In the genomic region with DNA sequence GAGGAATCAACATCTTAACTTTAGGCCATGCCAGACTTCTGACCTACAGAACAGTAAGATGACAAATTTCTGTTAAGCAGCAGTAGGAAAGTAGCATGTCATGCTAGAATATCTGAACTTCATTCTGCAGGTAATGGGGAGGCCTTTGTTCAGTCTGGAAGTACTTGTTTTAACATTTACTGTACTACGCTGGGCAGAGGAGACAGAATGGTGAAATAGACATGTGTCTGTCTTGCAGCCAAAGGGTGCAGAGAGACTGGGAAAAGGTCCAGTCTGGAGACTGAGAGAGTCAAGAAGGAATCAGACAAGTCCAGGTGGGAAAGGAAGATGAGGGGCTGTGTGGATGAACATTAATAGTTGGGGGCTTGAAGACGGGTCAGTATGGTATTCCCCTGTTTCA, we compare ENCODE assay signal across 16 cellular contexts. TPM values are rescaled to one million over a fixed set of nuclear protein-coding genes. Genes with fewer than 3 reads are reported as not detected.
A peak's percentile ranks its signal among the peaks of the same experiment; 100 is the strongest.
DNase-seq lines count a peak whose midpoint lies in the region; ATAC-seq and TF ChIP-seq lines count a peak whose summit lies in the region.
"Had no signal": no experiment of that assay in that cellular context is flagged by ENCODE, and none has a peak within 500 bp of the region (broad histone marks: within the 10 kb centered on the region; RNA-seq: fewer than 3 reads in every experiment).

No MANE protein-coding gene starts in this region.

- no peak for TF ChIP-seq CTCF in activated B cell treated with CpG ODN at 0.5 μM for 24 hours (IDR thresholded peaks at IDR 0.05)
- TF ChIP-seq CTCF in nephron progenitor cell (IDR thresholded peaks at IDR 0.05): no peak
- no peak for TF ChIP-seq CTCF in adrenal gland (IDR thresholded peaks at IDR 0.05)

- WGBS in adrenal gland, 4 donors: 90 to 98% (median 96%) methylated on average over 2 of the region's 2 CpGs

- no peak for ATAC-seq in activated CD4-positive, alpha-beta T cell treated with anti-CD3 and anti-CD28 coated beads for 36 hours
- ATAC-seq in GM21737 (IDR thresholded peaks at IDR 0.05; ENCODE audit: unreplicated experiment): peak; percentile 18
- ATAC-seq in activated B cell treated with CpG ODN at 0.5 μM for 24 hours (ENCODE audit: low read depth): no peak
- ATAC-seq: activated T-cell treated with anti-CD3 and anti-CD28 coated beads, Interleukin-2, amount 50 U/mL, for 4 hours had no signal

- H3K9me3 ChIP-seq in adrenal gland (replicated peaks in 1 of 3): no peaks in the 10 kb centered on the region
- H3K9me3 ChIP-seq: Caco-2 had no signal

- no peak for DNase-seq in activated CD4-positive, alpha-beta T cell treated with anti-CD3 and anti-CD28 coated beads for 36 hours
- DNase-seq in activated CD4-positive, alpha-beta T cell treated with anti-CD3 and anti-CD28 coated beads for 48 hours: no peak
- DNase-seq in activated B cell treated with CpG ODN at 0.5 μM for 24 hours (no peak), nephron progenitor cell (no peak), adrenal gland (no peak)
- no peak for DNase-seq in activated CD4-positive, alpha-beta memory T cell treated with anti-CD3 and anti-CD28 coated beads for 36 hours
- DNase-seq in effector CD4-positive, alpha-beta T cell: no peak
- DNase-seq: activated CD4-positive, CD25-positive, alpha-beta regulatory T cell; activated T-cell treated with anti-CD3 and anti-CD28 coated beads, Interleukin-2, amount 50 U/mL, for 4 hours; Caco-2; dorsolateral prefrontal cortex; KBM-7; NCI-H1105 treated with DMSO at 0.1 percent for 48 hours; NCI-H226 had no signal

- H3K27me3 Mint-ChIP-seq in activated CD4-positive, alpha-beta T cell treated with anti-CD3 and anti-CD28 coated beads for 36 hours: no peaks in the 10 kb centered on the region
- no peaks in the 10 kb centered on the region for H3K27me3 Mint-ChIP-seq in activated B cell treated with CpG ODN at 0.5 μM for 24 hours
- no peaks in the 10 kb centered on the region for H3K27me3 Mint-ChIP-seq in nephron progenitor cell (ENCODE audit: low read depth, poor library complexity)
- no peaks in the 10 kb centered on the region for H3K27me3 Mint-ChIP-seq in activated CD4-positive, alpha-beta memory T cell treated with anti-CD3 and anti-CD28 coated beads for 36 hours
- H3K27me3 Mint-ChIP-seq: stimulated activated naive CD8-positive, alpha-beta T cell treated with anti-CD3 and anti-CD28 coated beads, Interleukin-15, Interleukin-2, amounts not matched to agents 100 ng/mL and 50 ng/mL, for 24 hours had no signal

- H3K27ac Mint-ChIP-seq in activated CD4-positive, alpha-beta T cell treated with anti-CD3 and anti-CD28 coated beads for 36 hours: peak overlapping the region; percentile 17
- H3K27ac Mint-ChIP-seq in activated B cell treated with CpG ODN at 0.5 μM for 24 hours (peak overlapping the region; percentile 60), nephron progenitor cell (peak overlapping the region; percentile 40)
- H3K27ac Mint-ChIP-seq in activated CD4-positive, alpha-beta memory T cell treated with anti-CD3 and anti-CD28 coated beads for 36 hours: no peak overlapping the region

- CTCF ChIA-PET in activated CD4-positive, alpha-beta T cell treated with anti-CD3 and anti-CD28 coated beads for 36 hours (lab: Charles Lee): no interaction called here
- CTCF ChIA-PET in activated B cell treated with CpG ODN at 0.5 μM for 24 hours (lab: Charles Lee): no interaction called here
- CTCF ChIA-PET in activated CD4-positive, alpha-beta memory T cell treated with anti-CD3 and anti-CD28 coated beads for 36 hours (lab: Charles Lee): no interaction called here

- H3K27ac ChIP-seq in adrenal gland: no peak overlapping the region

- intact Hi-C loops in activated CD4-positive, alpha-beta T cell treated with anti-CD3 and anti-CD28 coated beads for 36 hours (cut with DNase I, micrococcal nuclease): no loop called here
- intact Hi-C loops in activated B cell treated with CpG ODN at 0.5 μM for 24 hours (cut with micrococcal nuclease): loop anchor here (1.0 kb wide), 1 partner anchor 19 kb away; no protein-coding TSS in a partner anchor
- intact Hi-C loops in activated CD4-positive, alpha-beta memory T cell treated with anti-CD3 and anti-CD28 coated beads for 36 hours (cut with micrococcal nuclease): loop anchor here (5.0 kb wide), 1 partner anchor 68 kb away; no protein-coding TSS in a partner anchor
- intact Hi-C loops in adrenal gland (cut with DNase I): loop anchor here in 1 of 2 donors (10.0 kb wide), 1 partner anchor 66 kb away; no protein-coding TSS in a partner anchor

- H3K4me1 Mint-ChIP-seq in activated CD4-positive, alpha-beta T cell treated with anti-CD3 and anti-CD28 coated beads for 36 hours: peaks cover 19% of the 10 kb centered on the region
- H3K4me1 Mint-ChIP-seq in activated B cell treated with CpG ODN at 0.5 μM for 24 hours (peaks cover 19% of the 10 kb centered on the region), nephron progenitor cell (no peaks in the 10 kb centered on the region)
- H3K4me1 Mint-ChIP-seq in activated CD4-positive, alpha-beta memory T cell treated with anti-CD3 and anti-CD28 coated beads for 36 hours (ENCODE audit: low read depth): peaks cover 9% of the 10 kb centered on the region

- H3K27me3 ChIP-seq in adrenal gland: no peaks in the 10 kb centered on the region
- H3K27me3 ChIP-seq: dorsolateral prefrontal cortex had no signal

- H3K36me3 Mint-ChIP-seq in activated CD4-positive, alpha-beta T cell treated with anti-CD3 and anti-CD28 coated beads for 36 hours (ENCODE audit: low read depth): peaks cover 51% of the 10 kb centered on the region
- H3K36me3 Mint-ChIP-seq in activated B cell treated with CpG ODN at 0.5 μM for 24 hours (ENCODE audit: low read depth) (peaks cover 55% of the 10 kb centered on the region), nephron progenitor cell (ENCODE audit: low read depth) (peaks cover 90% of the 10 kb centered on the region)
- peaks cover 41% of the 10 kb centered on the region for H3K36me3 Mint-ChIP-seq in activated CD4-positive, alpha-beta memory T cell treated with anti-CD3 and anti-CD28 coated beads for 36 hours

- TF ChIP-seq POLR2A in adrenal gland (IDR thresholded peaks at IDR 0.05): no peak

- POLR2A ChIA-PET in activated CD4-positive, alpha-beta T cell treated with anti-CD3 and anti-CD28 coated beads for 36 hours (lab: Charles Lee): no interaction called here
- POLR2A ChIA-PET in activated B cell treated with CpG ODN at 0.5 μM for 24 hours (lab: Charles Lee): interaction anchor here (0.7 to 1.4 kb wide), 4 partner anchors 18 to 58 kb away, joined by 3 to 7 read pairs (median 4); no protein-coding TSS in a partner anchor
- POLR2A ChIA-PET in activated CD4-positive, alpha-beta memory T cell treated with anti-CD3 and anti-CD28 coated beads for 36 hours (lab: Charles Lee): no interaction called here

- H3K4me1 ChIP-seq in adrenal gland (replicated peaks in 1 of 2): no peaks in the 10 kb centered on the region
- H3K4me1 ChIP-seq: Caco-2 had no signal

- H3K36me3 ChIP-seq in adrenal gland (replicated peaks in 1 of 2): peaks cover 0 to 13% of the 10 kb centered on the region in 2 donors

- no peak overlapping the region for H3K4me3 Mint-ChIP-seq in activated CD4-positive, alpha-beta T cell treated with anti-CD3 and anti-CD28 coated beads for 36 hours
- H3K4me3 Mint-ChIP-seq in activated B cell treated with CpG ODN at 0.5 μM for 24 hours (no peak overlapping the region), nephron progenitor cell (no peak overlapping the region)
- no peak overlapping the region for H3K4me3 Mint-ChIP-seq in activated CD4-positive, alpha-beta memory T cell treated with anti-CD3 and anti-CD28 coated beads for 36 hours
- H3K4me3 Mint-ChIP-seq: activated T-cell treated with anti-CD3 and anti-CD28 coated beads, Interleukin-2, amount 50 U/mL, for 4 hours; stimulated activated naive CD8-positive, alpha-beta T cell treated with anti-CD3 and anti-CD28 coated beads, Interleukin-15, Interleukin-2, amounts not matched to agents 100 ng/mL and 50 ng/mL, for 24 hours had no signal

- no peak overlapping the region for H3K4me3 ChIP-seq in adrenal gland
- H3K4me3 ChIP-seq: dorsolateral prefrontal cortex had no signal

- peaks cover 3% of the 10 kb centered on the region for H3K9me3 Mint-ChIP-seq in activated CD4-positive, alpha-beta T cell treated with anti-CD3 and anti-CD28 coated beads for 36 hours (ENCODE audit: low read depth)
- H3K9me3 Mint-ChIP-seq in activated B cell treated with CpG ODN at 0.5 μM for 24 hours (no peaks in the 10 kb centered on the region), nephron progenitor cell (peaks cover 10% of the 10 kb centered on the region)
- no peaks in the 10 kb centered on the region for H3K9me3 Mint-ChIP-seq in activated CD4-positive, alpha-beta memory T cell treated with anti-CD3 and anti-CD28 coated beads for 36 hours
- H3K9me3 Mint-ChIP-seq: activated T-cell treated with anti-CD3 and anti-CD28 coated beads, Interleukin-2, amount 50 U/mL, for 4 hours; stimulated activated naive CD8-positive, alpha-beta T cell treated with anti-CD3 and anti-CD28 coated beads, Interleukin-15, Interleukin-2, amounts not matched to agents 100 ng/mL and 50 ng/mL, for 24 hours had no signal

RNA-seq across cellular contexts. Expression of a gene that starts 17.5 kb away (rescaled TPM):
- 10 to 100 TPM; 17.1 to 19.3 TPM for total RNA-seq in activated CD4-positive, alpha-beta T cell treated with anti-CD3 and anti-CD28 coated beads for 36 hours
- total RNA-seq in activated B cell treated with CpG ODN at 0.5 μM for 24 hours (17.3 and 18.0 TPM in 2 replicates), adrenal gland (10 to 100 TPM in 2 of 8 donors, 1 to 10 TPM in 6; 4.9 to 11.0 (median 9.0) TPM)
- total RNA-seq in activated CD4-positive, alpha-beta memory T cell treated with anti-CD3 and anti-CD28 coated beads for 36 hours: 10 to 100 TPM; 14.0 to 15.6 TPM
- 1 to 10 TPM; 7.1 to 8.6 (median 7.7) TPM for polyA plus RNA-seq in adrenal gland

RNA-seq across cellular contexts. Expression of a gene that starts 43.1 kb away (rescaled TPM):
- 10 to 100 TPM; 20.8 to 21.5 TPM for total RNA-seq in activated CD4-positive, alpha-beta T cell treated with anti-CD3 and anti-CD28 coated beads for 36 hours
- 12.4 and 17.1 TPM in 2 replicates for total RNA-seq in activated B cell treated with CpG ODN at 0.5 μM for 24 hours
- 10 to 100 TPM; 22.6 to 23.0 TPM for total RNA-seq in activated CD4-positive, alpha-beta memory T cell treated with anti-CD3 and anti-CD28 coated beads for 36 hours
- total RNA-seq in adrenal gland: 10 to 100 TPM; 19.1 to 62.4 (median 24.4) TPM
- polyA plus RNA-seq in adrenal gland: 10 to 100 TPM; 24.7 to 30.2 (median 29.4) TPM

Comparison
In these comparisons a context has a peak if more than half of its experiments do, and no peak if none do; other contexts are left out.
1. intact Hi-C loops: an anchor here in activated B cell treated with CpG ODN at 0.5 μM for 24 hours (1.0 kb wide) and activated CD4-positive, alpha-beta memory T cell treated with anti-CD3 and anti-CD28 coated beads for 36 hours (5.0 kb wide); none called in activated CD4-positive, alpha-beta T cell treated with anti-CD3 and anti-CD28 coated beads for 36 hours.